8 cellular contexts compared by ENCODE assay signal in genomic region chr19:13834308-13834790, GRCh38. TPM values are rescaled to one million over a fixed set of nuclear protein-coding genes. Genes with fewer than 3 reads are reported as not detected.
DNase-seq lines count a peak whose midpoint lies in the region; ATAC-seq, FAIRE-seq and TF ChIP-seq lines count a peak whose summit lies in the region.

No MANE protein-coding gene starts in this region.

- no peak overlapping the region for H3K23ac ChIP-seq in mesendoderm (ENCODE audit: low read length)

- no peaks in the 10 kb centered on the region for H3K27me3 ChIP-seq in ACC112 (ENCODE audit: insufficient read depth, low read length)
- no peaks in the 10 kb centered on the region for H3K27me3 ChIP-seq in K562 (ENCODE audit: control insufficient read depth in 2 of 2, insufficient read depth in 2 of 2, low read length in 2 of 2)
- H3K27me3 ChIP-seq in mesendoderm (ENCODE audit: insufficient read depth, low read length, poor library complexity), result no peaks in the 10 kb centered on the region

- no peak overlapping the region for H3K18ac ChIP-seq in mesendoderm (ENCODE audit: low read length)

- H3K4me1 ChIP-seq in ACC112 (ENCODE audit: control insufficient read depth, insufficient read depth, low read length, unreplicated experiment), result peaks cover 42% of the 10 kb centered on the region
- peaks cover 16 to 61% of the 10 kb centered on the region in 2 experiments for H3K4me1 ChIP-seq in K562 (replicated peaks in 1 of 2; ENCODE audit: control insufficient read depth in 2 of 2, insufficient read depth in 2 of 2, low read length in 2 of 2)
- H3K4me1 ChIP-seq in mesendoderm (ENCODE audit: control insufficient read depth, low read depth, low read length), result no peaks in the 10 kb centered on the region

- no peak overlapping the region for H2BK120ac ChIP-seq in mesendoderm (ENCODE audit: low read depth, low read length)

- intact Hi-C loops in K562 (cut with micrococcal nuclease), result no loop called here

- TF ChIP-seq POLR2A in K562 (conservative IDR thresholded peaks at IDR 0.05), result no peak

- H3K9ac ChIP-seq in K562 (ENCODE audit: insufficient read depth in 1 of 2, low read depth in 2 of 2, low read length in 2 of 2) (peak overlapping the region in 1 of 2 experiments; percentile 82; a peak in 1 of 4 replicates), mesendoderm (ENCODE audit: low read length) (no peak overlapping the region)

- no peak for TF ChIP-seq EP300 in K562 (IDR thresholded peaks at IDR 0.05; ENCODE audit: low read length)

- DNase-seq in K562 (ENCODE audit: extremely low read depth in 1 of 4, low spot score in 3 of 4) (no peak), mesendoderm (peak; percentile 56), NCI-H345 (lab: John Stamatoyannopoulos, UW) (no peak), GM03348 (ENCODE audit: low spot score) (no peak), NCI-H146 (lab: John Stamatoyannopoulos, UW) (no peak)

- 0 out of 2 replicates have a peak overlapping the region, but pooled peaks have one; percentile 20 for H3K4me3 ChIP-seq in ACC112 (ENCODE audit: low read depth, low read length)
- no peak overlapping the region for H3K4me3 ChIP-seq in K562
- H3K4me3 ChIP-seq in mesendoderm (ENCODE audit: low read length), result no peak overlapping the region

- 66% methylated on average over 9 of the region's 9 CpGs for WGBS in K562 (ENCODE audit: insufficient coverage, low coverage, missing lambda C conversion rate)
- no CpG with 5 or more reads among the region's 9 CpGs for WGBS in mesendoderm (ENCODE audit: extremely low coverage, insufficient coverage, low lambda C conversion rate)

- H3K4ac ChIP-seq in mesendoderm (ENCODE audit: low read depth, low read length), result no peak overlapping the region

- H3K79me1 ChIP-seq in mesendoderm (ENCODE audit: low read length), result peaks cover 8% of the 10 kb centered on the region

- H4K5ac ChIP-seq in mesendoderm (ENCODE audit: low read length), result no peak overlapping the region

- no peaks in the 10 kb centered on the region for H4K20me1 ChIP-seq in K562 (replicated peaks; ENCODE audit: control insufficient read depth, insufficient read depth, low read length)

- no peak for FAIRE-seq in K562 (lab: Jason Lieb, UNC)

- peak overlapping the region; percentile 79 for H3K27ac ChIP-seq in ACC112 (ENCODE audit: low read depth, low read length)
- peak overlapping the region; percentile 45 for H3K27ac ChIP-seq in KOPT-K1 (ENCODE audit: low read depth, low read length, poor library complexity, severe bottlenecking)
- no peak overlapping the region for H3K27ac ChIP-seq in K562 (ENCODE audit: extremely low read depth, low read depth, low read length)
- no peak overlapping the region for H3K27ac ChIP-seq in mesendoderm (ENCODE audit: low read depth, low read length)

- CTCF ChIA-PET in K562 (lab: Yijun Ruan, JAX; ENCODE audit: low intra/inter-chr PET ratio), result no interaction called here

- ATAC-seq in K562 (no peak), HG02885 (IDR thresholded peaks at IDR 0.05; ENCODE audit: poor library complexity, unreplicated experiment) (no peak)

- no peak overlapping the region for H2BK15ac ChIP-seq in mesendoderm (replicated peaks; ENCODE audit: low read depth)

- no peak for TF ChIP-seq CTCF in K562 (IDR thresholded peaks at IDR 0.05 in 2 of 3, conservative IDR thresholded peaks at IDR 0.05 in 1 of 3; ENCODE audit: insufficient read depth in 2 of 3, low read depth in 1 of 3, low read length in 3 of 3)

- no peak overlapping the region for H3K56ac ChIP-seq in mesendoderm (ENCODE audit: low read length)

- H3K79me2 ChIP-seq in ACC112 (ENCODE audit: control insufficient read depth, insufficient read depth, low read length, unreplicated experiment) (peaks cover 38% of the 10 kb centered on the region), K562 (ENCODE audit: control insufficient read depth, insufficient read depth, low read length) (peaks cover 33% of the 10 kb centered on the region), mesendoderm (ENCODE audit: control insufficient read depth, insufficient read depth, low read length) (peaks cover 14% of the 10 kb centered on the region)

- no peak overlapping the region for H2BK5ac ChIP-seq in mesendoderm (ENCODE audit: low read length)

- TF ChIP-seq RAD21 in K562 (CRISPR knock-in tag; conservative IDR thresholded peaks at IDR 0.05 in 1 of 2, IDR thresholded peaks at IDR 0.05 in 1 of 2), result no peak

- no peak overlapping the region for H2AFZ ChIP-seq in ACC112 (ENCODE audit: low read length, unreplicated experiment)
- no peak overlapping the region for H2AFZ ChIP-seq in K562 (ENCODE audit: low read depth, low read length)

- H3K9me3 ChIP-seq in KOPT-K1 (ENCODE audit: insufficient read depth, low read length, poor library complexity, severe bottlenecking) (no peaks in the 10 kb centered on the region), K562 (replicated peaks; ENCODE audit: control insufficient read depth, insufficient read depth, low read depth, low read length) (no peaks in the 10 kb centered on the region)

- H3K36me3 ChIP-seq in ACC112 (ENCODE audit: insufficient read depth, low read length), result peaks cover 20% of the 10 kb centered on the region; the same call in 1 of the 2 replicates
- no peaks in the 10 kb centered on the region for H3K36me3 ChIP-seq in KOPT-K1 (ENCODE audit: insufficient read depth, low read length)
- peaks cover 33% of the 10 kb centered on the region; the same call in 2 of the 3 replicates for H3K36me3 ChIP-seq in K562 (ENCODE audit: control insufficient read depth, insufficient read depth, low read length)
- H3K36me3 ChIP-seq in mesendoderm (ENCODE audit: control insufficient read depth, insufficient read depth, low read length), result peaks cover 6% of the 10 kb centered on the region

- H4K8ac ChIP-seq in mesendoderm (ENCODE audit: low read depth, low read length), result no peak overlapping the region

- POLR2A ChIA-PET in K562 (lab: Yijun Ruan, JAX), result interaction anchor here (1.0 to 1.3 kb wide), 2 partner anchors 13 to 30 kb away, joined by 3 to 9 read pairs; no protein-coding TSS in a partner anchor

- BruUV-seq in K562 (replicated peaks; lab: Mats Ljungman, UMichigan), result no TSS peak

- H3K4me2 ChIP-seq in K562 (ENCODE audit: insufficient read depth, low read length) (peak overlapping the region; percentile 84; the same call in 1 of the 2 replicates), mesendoderm (ENCODE audit: low read length) (no peak overlapping the region)

- in situ Hi-C loops in K562 (cut with MboI), result no loop called here

- no peaks in the 10 kb centered on the region for H3K9me1 ChIP-seq in K562 (ENCODE audit: control insufficient read depth, insufficient read depth, low read length)

- H2AK5ac ChIP-seq in mesendoderm (ENCODE audit: low read length), result no peak overlapping the region

TF ChIP-seq in K562, 482 proteins besides CTCF, POLR2A, EP300 and RAD21 (continues in another document):
- TF ChIP-seq CREB3 (tag; conservative IDR thresholded peaks at IDR 0.05; ENCODE audit: low read depth), result no peak
- TF ChIP-seq ZNF436 (CRISPR knock-in tag; IDR thresholded peaks at IDR 0.05), result no peak
- no peak for TF ChIP-seq ELF4 (CRISPR knock-in tag; IDR thresholded peaks at IDR 0.05)

RNA-seq across cellular contexts. Expression of gene ZSWIM4, which starts 39.1 kb away (rescaled TPM):
- 1.5 and 4.2 TPM in 2 replicates for total RNA-seq in K562 (2011; cell fraction: chromatin; rRNA removed; ENCODE audit: low replicate concordance)
- total RNA-seq in K562 (2011; cell fraction: nucleolus; rRNA removed), result 3.5 and 3.7 TPM in 2 replicates
- 1.9 and 2.8 TPM in 2 replicates for total RNA-seq in K562 (2011; cell fraction: nucleoplasm; rRNA removed)
- total RNA-seq in K562 (2014; rRNA removed) (1.0 and 1.3 TPM in 2 replicates), K562 (2014; rRNA removed; fragmentation: Illumina TruSeq; extraction: Trizol) (0.22 and 0.25 TPM in 2 replicates), K562 (2015; rRNA removed; fragmentation: Illumina TruSeq; extraction: Trizol) (0.25 and 0.57 TPM in 2 replicates), K562 (2021) (3.5 and 3.7 TPM in 2 replicates)
- polyA plus RNA-seq in K562 (2011; rRNA removed) (0.67 and 1.0 TPM in 2 replicates), K562 (2014; fragmentation: Illumina TruSeq; extraction: Trizol) (0.79 and 1.7 TPM in 2 replicates), K562 (2014; fragmentation: Nextera tagmentation; extraction: Ambion mirVana) (not detected), K562 (2014; rRNA removed) (1.1 and 2.1 TPM in 2 replicates)
- polyA plus RNA-seq in K562 (2011; cell fraction: cytosol; rRNA removed), result 0.81 and 2.0 TPM in 2 replicates
- 1.5 and 4.5 TPM in 2 replicates for polyA plus RNA-seq in K562 (2011; cell fraction: nucleus; rRNA removed)
- 1.3 and 3.5 TPM in 2 replicates for polyA plus RNA-seq in K562 (2012)
- polyA minus RNA-seq in K562 (2011; rRNA and poly(A)+ RNA removed), result 0.54 and 0.98 TPM in 2 replicates
- polyA minus RNA-seq in K562 (2011; cell fraction: cytosol; rRNA and poly(A)+ RNA removed), result 3.0 and 5.0 TPM in 2 replicates
- polyA minus RNA-seq in K562 (2011; cell fraction: nucleus; rRNA and poly(A)+ RNA removed), result 1.5 and 1.7 TPM in 2 replicates
- 31.4 TPM for polyA plus RNA-seq in mesendoderm (2013, experiment 1 of 2)
- polyA plus RNA-seq in mesendoderm (2013, experiment 2 of 2), result 30.0 TPM

RNA-seq across cellular contexts. Expression of gene NANOS3, which starts 42.6 kb away (rescaled TPM):
- not detected in 2 replicates for total RNA-seq in K562 (2011; cell fraction: chromatin; rRNA removed; ENCODE audit: low replicate concordance)
- not detected in 2 replicates for total RNA-seq in K562 (2011; cell fraction: nucleolus; rRNA removed)
- not detected in 2 replicates for total RNA-seq in K562 (2011; cell fraction: nucleoplasm; rRNA removed)
- total RNA-seq in K562 (2014; rRNA removed) (not detected in 2 replicates), K562 (2014; rRNA removed; fragmentation: Illumina TruSeq; extraction: Trizol) (not detected in 2 replicates), K562 (2015; rRNA removed; fragmentation: Illumina TruSeq; extraction: Trizol) (not detected in 2 replicates), K562 (2021) (not detected in 2 replicates)
- polyA plus RNA-seq in K562 (2011; rRNA removed) (not detected in 2 replicates), K562 (2014; fragmentation: Illumina TruSeq; extraction: Trizol) (not detected in 2 replicates), K562 (2014; fragmentation: Nextera tagmentation; extraction: Ambion mirVana) (not detected), K562 (2014; rRNA removed) (not detected in 2 replicates)
- not detected in 2 replicates for polyA plus RNA-seq in K562 (2011; cell fraction: cytosol; rRNA removed)
- not detected in 2 replicates for polyA plus RNA-seq in K562 (2011; cell fraction: nucleus; rRNA removed)
- polyA plus RNA-seq in K562 (2012), result not detected in 2 replicates
- polyA minus RNA-seq in K562 (2011; rRNA and poly(A)+ RNA removed), result not detected in 2 replicates
- polyA minus RNA-seq in K562 (2011; cell fraction: cytosol; rRNA and poly(A)+ RNA removed), result not detected in 2 replicates
- polyA minus RNA-seq in K562 (2011; cell fraction: nucleus; rRNA and poly(A)+ RNA removed), result not detected in 2 replicates
- 1.2 TPM for polyA plus RNA-seq in mesendoderm (2013, experiment 1 of 2)
- 0.85 TPM for polyA plus RNA-seq in mesendoderm (2013, experiment 2 of 2)

Comparison
In these comparisons a context has a peak if more than half of its experiments do, and no peak if none do; other contexts are left out.
1. H3K27ac ChIP-seq: peak in ACC112 (single experiment) and KOPT-K1 (single experiment); none in K562 (single experiment) and mesendoderm (single experiment).